ENCODE assay signal across 8 cellular contexts in the genomic region with DNA sequence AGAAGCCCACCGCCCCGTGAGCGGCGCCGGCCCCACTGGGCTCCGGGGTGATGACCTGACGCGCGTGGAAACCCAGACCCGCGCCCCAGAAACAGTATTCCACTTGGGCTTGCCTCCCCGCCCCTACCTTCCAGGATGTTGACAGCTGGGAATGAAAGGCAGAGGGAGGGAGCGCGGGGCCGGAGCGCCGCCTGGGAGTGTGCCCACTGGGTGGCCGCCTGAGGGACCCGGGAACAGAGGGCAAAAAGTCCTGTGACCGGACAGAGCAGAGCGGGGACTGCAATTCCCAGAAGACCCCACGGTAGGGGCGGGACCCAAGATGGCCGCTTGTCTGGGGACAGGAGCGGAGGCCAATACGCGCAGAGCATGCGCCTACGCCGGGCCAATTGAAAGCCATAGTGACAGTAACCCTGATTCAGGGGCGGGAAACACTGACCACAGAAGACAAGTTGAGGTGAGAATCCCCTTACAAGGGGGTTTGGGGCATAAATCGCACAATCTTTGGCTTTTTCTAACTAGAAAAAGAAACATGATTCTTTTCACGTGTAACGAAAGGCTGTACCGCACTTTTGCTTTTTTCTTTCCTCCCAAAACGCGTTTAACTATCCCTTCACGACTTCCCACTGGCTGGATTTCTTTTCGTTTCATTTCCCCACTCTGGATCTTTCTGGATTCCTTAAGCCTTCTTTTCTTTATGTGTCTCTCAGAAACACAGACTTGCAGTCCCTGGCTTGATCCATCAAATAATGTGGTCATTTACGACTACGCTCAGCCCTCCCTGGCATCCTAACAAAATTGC. TPM values are rescaled to one million over a fixed set of nuclear protein-coding genes. Genes with fewer than 3 reads are reported as not detected.
DNase-seq lines count a peak whose midpoint lies in the region; ATAC-seq and TF ChIP-seq lines count a peak whose summit lies in the region.

A gene (minus strand): TSS at position 279 of the 799 bp plus-strand sequence.

- H3K36me3 ChIP-seq in GM23338 (ENCODE audit: insufficient read depth) (no peaks in the 10 kb centered on the region), RWPE2 (ENCODE audit: low read depth) (no peaks in the 10 kb centered on the region)

- POLR2A ChIA-PET in naive thymus-derived CD8-positive, alpha-beta T cell (lab: Charles Lee): no interaction called here

- H3K4me3 ChIP-seq in GM23338: peak within 1 kb of the TSS; percentile 49
- peak within 1 kb of the TSS; percentile 63 for H3K4me3 ChIP-seq in RWPE2 (ENCODE audit: severe bottlenecking)

- no peaks in the 10 kb centered on the region for H3K36me3 Mint-ChIP-seq in GM23338 (ENCODE audit: low read depth)
- H3K36me3 Mint-ChIP-seq in activated T-helper 2 cell treated with anti-CD3 and anti-CD28 coated beads, Interferon-gamma antibody, Interleukin-2, Interleukin-4, amounts not matched to agents 10 μg/mL and 5 μg/mL and 100 μg/mL, durations not matched to agents 14 hours and 24 hours and 36 hours (ENCODE audit: low read depth): no peaks in the 10 kb centered on the region
- H3K36me3 Mint-ChIP-seq in naive thymus-derived CD8-positive, alpha-beta T cell: no peaks in the 10 kb centered on the region
- H3K36me3 Mint-ChIP-seq in stimulated activated naive B cell treated with anti-CD40 and anti-IgM and Interleukin-4, amounts not matched to agents 10 μg/mL and 1 μg/mL and 100 μg/mL, for 72 hours: peaks cover 0 to 4% of the 10 kb centered on the region in 2 donors

- H3K4me1 ChIP-seq in GM23338 (ENCODE audit: insufficient read depth) (peaks cover 16% of the 10 kb centered on the region), RWPE2 (ENCODE audit: insufficient read depth, poor library complexity, severe bottlenecking) (peaks cover 9% of the 10 kb centered on the region)

- intact Hi-C loops in activated T-helper 2 cell treated with anti-CD3 and anti-CD28 coated beads, Interferon-gamma antibody, Interleukin-2, Interleukin-4, amounts not matched to agents 10 μg/mL and 5 μg/mL and 100 μg/mL, durations not matched to agents 14 hours and 24 hours and 36 hours (cut with micrococcal nuclease): loop anchor here (2.0 to 5.0 kb wide), 4 partner anchors 139 to 1169 kb away; a partner anchor contains a TSS

- no peaks in the 10 kb centered on the region for H3K9me2 ChIP-seq in GM23338 (ENCODE audit: insufficient read depth)

- peak within 1 kb of the TSS; percentile 96 for H3K27ac Mint-ChIP-seq in GM23338
- peak within 1 kb of the TSS; percentile 96 for H3K27ac Mint-ChIP-seq in activated T-helper 2 cell treated with anti-CD3 and anti-CD28 coated beads, Interferon-gamma antibody, Interleukin-2, Interleukin-4, amounts not matched to agents 10 μg/mL and 5 μg/mL and 100 μg/mL, durations not matched to agents 14 hours and 24 hours and 36 hours
- peak within 1 kb of the TSS; percentile 82 to 95 (median 92) for H3K27ac Mint-ChIP-seq in naive thymus-derived CD8-positive, alpha-beta T cell
- peak within 1 kb of the TSS; percentile 94 for H3K27ac Mint-ChIP-seq in stimulated activated naive B cell treated with anti-CD40 and anti-IgM and Interleukin-4, amounts not matched to agents 10 μg/mL and 1 μg/mL and 100 μg/mL, for 72 hours

- ATAC-seq in GM23338 (peak; percentile 94), RWPE2 (ENCODE audit: low read depth) (peak; percentile 98)
- peak; percentile 93 to 94 for ATAC-seq in naive thymus-derived CD8-positive, alpha-beta T cell
- ATAC-seq in stimulated activated naive B cell treated with anti-CD40 and anti-IgM and Interleukin-4, amounts not matched to agents 10 μg/mL and 1 μg/mL and 100 μg/mL, for 72 hours (replicated peaks): peak; percentile 94

- H4K20me1 ChIP-seq in GM23338 (replicated peaks; ENCODE audit: insufficient read depth): no peaks in the 10 kb centered on the region

- peak within 1 kb of the TSS; percentile 80 for H2AFZ ChIP-seq in GM23338

- peaks cover 15% of the 10 kb centered on the region for H3K4me1 Mint-ChIP-seq in GM23338
- H3K4me1 Mint-ChIP-seq in activated T-helper 2 cell treated with anti-CD3 and anti-CD28 coated beads, Interferon-gamma antibody, Interleukin-2, Interleukin-4, amounts not matched to agents 10 μg/mL and 5 μg/mL and 100 μg/mL, durations not matched to agents 14 hours and 24 hours and 36 hours (ENCODE audit: low read depth): peaks cover 32% of the 10 kb centered on the region
- H3K4me1 Mint-ChIP-seq in naive thymus-derived CD8-positive, alpha-beta T cell: peaks cover 11 to 25% (median 21%) of the 10 kb centered on the region in 4 donors
- peaks cover 12% of the 10 kb centered on the region in 2 donors for H3K4me1 Mint-ChIP-seq in stimulated activated naive B cell treated with anti-CD40 and anti-IgM and Interleukin-4, amounts not matched to agents 10 μg/mL and 1 μg/mL and 100 μg/mL, for 72 hours

- no peaks in the 10 kb centered on the region for H3K9me3 Mint-ChIP-seq in GM23338
- no peaks in the 10 kb centered on the region for H3K9me3 Mint-ChIP-seq in activated T-helper 2 cell treated with anti-CD3 and anti-CD28 coated beads, Interferon-gamma antibody, Interleukin-2, Interleukin-4, amounts not matched to agents 10 μg/mL and 5 μg/mL and 100 μg/mL, durations not matched to agents 14 hours and 24 hours and 36 hours
- H3K9me3 Mint-ChIP-seq in naive thymus-derived CD8-positive, alpha-beta T cell: no peaks in the 10 kb centered on the region
- H3K9me3 Mint-ChIP-seq in stimulated activated naive B cell treated with anti-CD40 and anti-IgM and Interleukin-4, amounts not matched to agents 10 μg/mL and 1 μg/mL and 100 μg/mL, for 72 hours: no peaks in the 10 kb centered on the region

- peaks cover 6% of the 10 kb centered on the region; the same call in 1 of the 2 replicates for H3F3A ChIP-seq in GM23338 (replicated peaks; ENCODE audit: low read depth)

- no peaks in the 10 kb centered on the region for H3K79me2 ChIP-seq in GM23338 (replicated peaks; ENCODE audit: insufficient read depth)

- TF ChIP-seq CTCF in GM23338 (conservative IDR thresholded peaks at IDR 0.05; ENCODE audit: low read depth in 2 of 2) (0 out of 4 replicates have a peak, but pooled peaks of 1 of the 2 experiments have one; percentile 17), RWPE2 (IDR thresholded peaks at IDR 0.05; ENCODE audit: poor library complexity, severe bottlenecking) (no peak)

- H3K4me3 Mint-ChIP-seq in GM23338: peak within 1 kb of the TSS; percentile 84
- H3K4me3 Mint-ChIP-seq in activated T-helper 2 cell treated with anti-CD3 and anti-CD28 coated beads, Interferon-gamma antibody, Interleukin-2, Interleukin-4, amounts not matched to agents 10 μg/mL and 5 μg/mL and 100 μg/mL, durations not matched to agents 14 hours and 24 hours and 36 hours (ENCODE audit: low read depth): peak within 1 kb of the TSS; percentile 91
- peak within 1 kb of the TSS; percentile 88 to 98 (median 92) for H3K4me3 Mint-ChIP-seq in naive thymus-derived CD8-positive, alpha-beta T cell
- H3K4me3 Mint-ChIP-seq in stimulated activated naive B cell treated with anti-CD40 and anti-IgM and Interleukin-4, amounts not matched to agents 10 μg/mL and 1 μg/mL and 100 μg/mL, for 72 hours: peak within 1 kb of the TSS; percentile 74 to 89

- H3K9me3 ChIP-seq in RWPE2 (ENCODE audit: severe bottlenecking): no peaks in the 10 kb centered on the region

- peak; percentile 98 for DNase-seq in ELF-1 (ENCODE audit: low read depth, low spot score)
- peak; percentile 99 for DNase-seq in GM23338 (ENCODE audit: low spot score)
- peak; percentile 95 to 97 for DNase-seq in Kasumi-1 (lab: John Stamatoyannopoulos, UW)
- peak; percentile 92 for DNase-seq in RWPE2 (ENCODE audit: low spot score)
- DNase-seq in activated T-helper 2 cell treated with anti-CD3 and anti-CD28 coated beads, Interferon-gamma antibody, Interleukin-2, Interleukin-4, amounts not matched to agents 10 μg/mL and 5 μg/mL and 100 μg/mL, durations not matched to agents 14 hours and 24 hours and 36 hours (ENCODE audit: low spot score): peak; percentile 89
- DNase-seq in fibroblast of peridontal ligament (ENCODE audit: extremely low read depth): peak; percentile 89
- DNase-seq in naive thymus-derived CD8-positive, alpha-beta T cell: peak; percentile 79 to 95 (median 87)
- DNase-seq in stimulated activated naive B cell treated with anti-CD40 and anti-IgM and Interleukin-4, amounts not matched to agents 10 μg/mL and 1 μg/mL and 100 μg/mL, for 72 hours: peak; percentile 93

- peak within 1 kb of the TSS; percentile 87 for H3K4me2 ChIP-seq in GM23338

- H3K27me3 ChIP-seq in GM23338 (ENCODE audit: insufficient read depth) (no peaks in the 10 kb centered on the region), RWPE2 (ENCODE audit: insufficient read depth, poor library complexity, severe bottlenecking) (no peaks in the 10 kb centered on the region)

- H3K27me3 Mint-ChIP-seq in GM23338 (ENCODE audit: insufficient read depth, low read depth, poor library complexity): peaks cover 2% of the 10 kb centered on the region
- H3K27me3 Mint-ChIP-seq in activated T-helper 2 cell treated with anti-CD3 and anti-CD28 coated beads, Interferon-gamma antibody, Interleukin-2, Interleukin-4, amounts not matched to agents 10 μg/mL and 5 μg/mL and 100 μg/mL, durations not matched to agents 14 hours and 24 hours and 36 hours (ENCODE audit: low read depth): peaks cover 11% of the 10 kb centered on the region
- H3K27me3 Mint-ChIP-seq in naive thymus-derived CD8-positive, alpha-beta T cell: peaks cover 0 to 12% (median 2%) of the 10 kb centered on the region in 5 donors
- H3K27me3 Mint-ChIP-seq in stimulated activated naive B cell treated with anti-CD40 and anti-IgM and Interleukin-4, amounts not matched to agents 10 μg/mL and 1 μg/mL and 100 μg/mL, for 72 hours: peaks cover 0 to 9% of the 10 kb centered on the region in 2 donors

- H3K27ac ChIP-seq in GM23338 (ENCODE audit: low read depth) (peak within 1 kb of the TSS; percentile 68), RWPE2 (ENCODE audit: poor library complexity, severe bottlenecking) (no peak within 1 kb of the TSS)

TF ChIP-seq in GM23338, 12 proteins besides CTCF, POLR2A, EP300 and RAD21 (continues in another document):
- TF ChIP-seq CREB1 (CRISPR knock-in tag; IDR thresholded peaks at IDR 0.05; ENCODE audit: low read depth) (peak; percentile 66), EZH2phosphoT487 (IDR thresholded peaks at IDR 0.05; ENCODE audit: unreplicated experiment) (no peak), EZH2 (IDR thresholded peaks at IDR 0.05; ENCODE audit: low read depth, unreplicated experiment) (no peak)

RNA-seq across cellular contexts. Expression of the gene that starts here (rescaled TPM):
- 3.0 and 9.1 TPM in 2 replicates for total RNA-seq in GM23338 (2014; rRNA removed; shearing (Covaris generic))
- 6.9 and 8.3 TPM in 2 replicates for polyA plus RNA-seq in GM23338 (2016; fragmentation: Nextera tagmentation; extraction: Ambion mirVana)
- 20.5 and 29.9 TPM in 2 replicates for total RNA-seq in activated T-helper 2 cell treated with anti-CD3 and anti-CD28 coated beads, Interferon-gamma antibody, Interleukin-2, Interleukin-4, amounts not matched to agents 10 μg/mL and 5 μg/mL and 100 μg/mL, durations not matched to agents 14 hours and 24 hours and 36 hours
- total RNA-seq in naive thymus-derived CD8-positive, alpha-beta T cell: 10 to 100 TPM; 11.7 to 15.5 TPM
- polyA plus RNA-seq in naive thymus-derived CD8-positive, alpha-beta T cell: 10 to 100 TPM; 12.8 to 32.3 (median 16.8) TPM
